8 cellular contexts compared by ENCODE assay signal in the genomic region with DNA sequence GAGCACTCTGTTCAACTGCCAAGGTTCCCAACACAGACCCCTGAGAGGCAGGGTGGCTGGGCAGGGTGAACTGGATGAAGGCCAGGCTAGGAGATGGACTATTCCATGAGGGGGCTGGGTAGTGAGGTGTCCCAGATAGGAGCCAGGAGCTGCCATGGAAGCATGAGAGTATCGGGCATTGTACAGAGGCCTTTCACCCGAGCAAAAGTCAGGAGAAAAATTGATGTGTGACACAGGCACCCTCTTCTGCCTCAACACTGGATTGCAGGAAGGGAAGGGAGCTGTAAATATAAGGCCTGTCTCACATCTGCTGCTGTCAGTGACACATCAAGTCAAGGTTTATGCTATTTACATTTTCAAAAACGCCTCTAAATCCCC.
DNase-seq lines count a peak whose midpoint lies in the region; ATAC-seq and TF ChIP-seq lines count a peak whose summit lies in the region.

No MANE protein-coding gene starts in this region.

- no peaks in the 10 kb centered on the region for H3K9me3 ChIP-seq in OCI-LY1 (ENCODE audit: low read length)
- no peaks in the 10 kb centered on the region for H3K9me3 ChIP-seq in muscle layer of duodenum (ENCODE audit: control insufficient read depth in 1 of 2, low read length in 2 of 2)

- ATAC-seq in GM18870 (IDR thresholded peaks at IDR 0.05; ENCODE audit: unreplicated experiment), result no peak

- no peak for DNase-seq in AG04449 (ENCODE audit: low read depth, low spot score)
- DNase-seq in epithelial cell of prostate (ENCODE audit: low read depth, low spot score), result no peak
- DNase-seq in GM19240 (ENCODE audit: insufficient read length, low spot score), result no peak
- no peak for DNase-seq in NOMO-1 treated with dmso at 0.1 percent for 144 hours (lab: John Stamatoyannopoulos, UW; ENCODE audit: unreplicated experiment)
- no peak for DNase-seq in 8988T

- H2AFZ ChIP-seq in OCI-LY1 (ENCODE audit: low read length), result no peak overlapping the region

- H3K36me3 ChIP-seq in OCI-LY1 (ENCODE audit: insufficient read depth, low read length) (peaks cover 91% of the 10 kb centered on the region; the same call in 1 of the 2 replicates), muscle layer of duodenum (ENCODE audit: control insufficient read depth in 1 of 2, insufficient read depth in 2 of 2, low read length in 2 of 2) (peaks cover 27 to 35% of the 10 kb centered on the region in 2 donors)

- no peak overlapping the region for H3K4me2 ChIP-seq in OCI-LY1 (ENCODE audit: low read length)

- 0 out of 2 replicates have a peak, but pooled peaks cover 3% of the 10 kb centered on the region for H3F3A ChIP-seq in OCI-LY1 (ENCODE audit: insufficient read depth, low read length)

- no peak overlapping the region for H3K9ac ChIP-seq in OCI-LY1 (ENCODE audit: low read length)

- H3K27ac ChIP-seq in OCI-LY1 (ENCODE audit: low read depth, low read length, poor library complexity, severe bottlenecking) (peak overlapping the region; percentile 34), epithelial cell of prostate (peak overlapping the region; percentile 93), muscle layer of duodenum (ENCODE audit: low read length) (peak overlapping the region; percentile 61)

- H3K27me3 ChIP-seq in OCI-LY1 (ENCODE audit: insufficient read depth, low read length), result no peaks in the 10 kb centered on the region
- no peaks in the 10 kb centered on the region for H3K27me3 ChIP-seq in muscle layer of duodenum (ENCODE audit: low read depth, low read length)

- CTCF ChIA-PET in AG04449 (lab: Yijun Ruan, JAX), result interaction anchor here (0.6 to 7.7 kb wide), 49 partner anchors 12 to 327 kb away, joined by 3 to 100 read pairs (median 6); a partner anchor contains a TSS

- peak; percentile 57 for TF ChIP-seq CTCF in AG04449 (IDR thresholded peaks at IDR 0.05; ENCODE audit: insufficient read depth, low read length, missing control alignments)
- TF ChIP-seq CTCF in OCI-LY1 (IDR thresholded peaks at IDR 0.05; ENCODE audit: low read length), result no peak

- POLR2A ChIA-PET in AG04449 (lab: Yijun Ruan, JAX), result interaction anchor here (0.7 to 1.4 kb wide), 4 partner anchors 75 to 205 kb away, joined by 3 to 5 read pairs (median 4); a partner anchor contains a TSS

- H3K4me1 ChIP-seq in OCI-LY1 (ENCODE audit: insufficient read depth, low read length, severe bottlenecking), result peaks cover 49% of the 10 kb centered on the region
- H3K4me1 ChIP-seq in muscle layer of duodenum (ENCODE audit: control insufficient read depth in 1 of 2, insufficient read depth in 2 of 2, low read length in 2 of 2), result peaks cover 9 to 38% of the 10 kb centered on the region in 2 donors

- no peaks in the 10 kb centered on the region for H3K79me2 ChIP-seq in OCI-LY1 (ENCODE audit: insufficient read depth, low read length)

- H3K4me3 ChIP-seq in AG04449 (ENCODE audit: low read depth, low read length), result no peak overlapping the region
- H3K4me3 ChIP-seq in OCI-LY1 (ENCODE audit: low read depth, low read length, poor library complexity, severe bottlenecking), result no peak overlapping the region
- peak overlapping the region in 1 of 2 donors; percentile 22 for H3K4me3 ChIP-seq in muscle layer of duodenum (ENCODE audit: low read depth in 1 of 2, low read length in 2 of 2)

- H3K9me2 ChIP-seq in OCI-LY1 (ENCODE audit: low read depth, low read length), result no peaks in the 10 kb centered on the region

- no peaks in the 10 kb centered on the region for H4K20me1 ChIP-seq in OCI-LY1 (ENCODE audit: insufficient read depth, low read length)

Comparison
In these comparisons a context has a peak if more than half of its experiments do, and no peak if none do; other contexts are left out.
1. H3K27ac ChIP-seq: peak in every context shown above with its lines; median percentile 93 in epithelial cell of prostate; 61 in muscle layer of duodenum; 34 in OCI-LY1.